ENCODE assay signal across 9 cellular contexts in genomic region chr12:29781705-29782266, GRCh38. TPM values are rescaled to one million over a fixed set of nuclear protein-coding genes. Genes with fewer than 3 reads are reported as not detected.
DNase-seq lines count a peak whose midpoint lies in the region; ATAC-seq and TF ChIP-seq lines count a peak whose summit lies in the region.
"Had no signal": no experiment of that assay in that cellular context is flagged by ENCODE, and none has a peak within 500 bp of the region (broad histone marks: within the 10 kb centered on the region; RNA-seq: fewer than 3 reads in every experiment).

No MANE protein-coding gene starts in this region.

- peak overlapping the region; percentile 96 for H3K4me3 Mint-ChIP-seq in osteocyte (ENCODE audit: unreplicated experiment)
- H3K4me3 Mint-ChIP-seq: naive B cell had no signal

- DNase-seq in astrocyte of the hippocampus (ENCODE audit: low read depth, low spot score) (peak; percentile 9), osteocyte (ENCODE audit: extremely low spot score, unreplicated experiment) (no peak), KG1 (lab: John Stamatoyannopoulos, UW) (no peak), anterior cingulate cortex (lab: John Stamatoyannopoulos, UW) (no peak), activated gamma-delta T cell treated with Interleukin-2 at 50 U/mL for 16 hours (no peak)
- no peak for DNase-seq in effector CD4-positive, alpha-beta T cell
- DNase-seq: naive B cell had no signal

- H3K36me3 Mint-ChIP-seq in osteocyte (ENCODE audit: unreplicated experiment): peaks cover 4% of the 10 kb centered on the region

- peaks cover 42% of the 10 kb centered on the region for H3K4me1 Mint-ChIP-seq in osteocyte (ENCODE audit: unreplicated experiment)

- H3K27me3 Mint-ChIP-seq in osteocyte (ENCODE audit: unreplicated experiment): no peaks in the 10 kb centered on the region

- peak overlapping the region; percentile 90 for H3K27ac Mint-ChIP-seq in osteocyte (ENCODE audit: unreplicated experiment)
- H3K27ac Mint-ChIP-seq: naive B cell had no signal

- no peak for TF ChIP-seq CTCF in osteocyte (IDR thresholded peaks at IDR 0.05)

- no peaks in the 10 kb centered on the region for H3K9me3 Mint-ChIP-seq in osteocyte (ENCODE audit: unreplicated experiment)

- ATAC-seq in GM19025 (IDR thresholded peaks at IDR 0.05; ENCODE audit: low read depth, unreplicated experiment) (peak; percentile 22), HG02938 (IDR thresholded peaks at IDR 0.05; ENCODE audit: unreplicated experiment) (peak; percentile 29)

RNA-seq across cellular contexts. Expression of gene TMTC1, which starts 2.0 kb away (rescaled TPM):
- 35.3 and 37.5 TPM in 2 replicates for total RNA-seq in osteocyte
